Comparison of ENCODE assay signal across 8 cellular contexts in genomic region chr11:46382644-46383403, GRCh38. TPM values are rescaled to one million over a fixed set of nuclear protein-coding genes. Genes with fewer than 3 reads are reported as not detected.
A peak's percentile ranks its signal among the peaks of the same experiment; 100 is the strongest.
DNase-seq lines count a peak whose midpoint lies in the region; ATAC-seq, FAIRE-seq and TF ChIP-seq lines count a peak whose summit lies in the region.

No MANE protein-coding gene starts in this region.

- H3K27ac ChIP-seq in adrenal gland = peak overlapping the region in 1 of 5 donors; percentile 35
- H3K27ac ChIP-seq in keratinocyte (ENCODE audit: control insufficient read depth, insufficient read depth, low read length) = no peak overlapping the region
- H3K27ac ChIP-seq in transverse colon = no peak overlapping the region

- FAIRE-seq in keratinocyte (lab: Jason Lieb, UNC) = no peak

- no peaks in the 10 kb centered on the region for H3K79me2 ChIP-seq in keratinocyte (ENCODE audit: control insufficient read depth, insufficient read depth, low read length)

- H3K36me3 Mint-ChIP-seq in Calu3 (ENCODE audit: insufficient read depth, unreplicated experiment) (peaks cover 27% of the 10 kb centered on the region), IgD-negative memory B cell (peaks cover 2% of the 10 kb centered on the region)

- peak; percentile 40 for TF ChIP-seq CTCF in Calu3 (IDR thresholded peaks at IDR 0.05; ENCODE audit: unreplicated experiment)
- TF ChIP-seq CTCF in adrenal gland (IDR thresholded peaks at IDR 0.05) = peak; percentile 42 to 61 (median 50)
- TF ChIP-seq CTCF in keratinocyte (optimal IDR thresholded peaks at IDR 0.05 in 1 of 3, IDR thresholded peaks at IDR 0.05 in 1 of 3, conservative IDR thresholded peaks at IDR 0.05 in 1 of 3; ENCODE audit: extremely low read depth in 1 of 3, insufficient read depth in 2 of 3, low read length in 3 of 3) = peak; percentile 56 to 72 (median 59)
- peak; percentile 40 to 56 (median 47) for TF ChIP-seq CTCF in transverse colon (IDR thresholded peaks at IDR 0.05)

- no peaks in the 10 kb centered on the region for H4K20me1 ChIP-seq in keratinocyte (ENCODE audit: control insufficient read depth, extremely low read depth, insufficient read depth, low read length)

- DNase-seq in Calu3 (no peak), adrenal gland (peak in 6 of 7 donors; percentile 66 to 85 (median 68)), keratinocyte (ENCODE audit: low read depth, low spot score) (no peak), transverse colon (no peak), NCI-H187 (lab: John Stamatoyannopoulos, UW) (no peak)

- intact Hi-C loops in Calu3 (cut with micrococcal nuclease; ENCODE audit: unreplicated experiment) (no loop called here), adrenal gland (cut with DNase I) (loop anchor here in 1 of 2 donors (10.0 kb wide), 1 partner anchor 222 kb away; no protein-coding TSS in a partner anchor), transverse colon (cut with DNase I; ENCODE audit: low total_unique reads) (no loop called here)

- TF ChIP-seq EP300 in transverse colon (IDR thresholded peaks at IDR 0.05; ENCODE audit: low read depth) = no peak

- H3K4me1 ChIP-seq in adrenal gland (replicated peaks in 1 of 2) (peaks cover 9 to 15% of the 10 kb centered on the region in 2 donors), keratinocyte (ENCODE audit: control insufficient read depth, extremely low read depth, insufficient read depth, low read length) (peaks cover 11% of the 10 kb centered on the region), transverse colon (peaks cover 9 to 47% (median 34%) of the 10 kb centered on the region in 4 donors)

- no peak for ATAC-seq in GM21528 (IDR thresholded peaks at IDR 0.05; ENCODE audit: low FRiP score, unreplicated experiment)
- ATAC-seq in HG03139 (IDR thresholded peaks at IDR 0.05; ENCODE audit: unreplicated experiment) = no peak

- TF ChIP-seq POLR2A in adrenal gland (IDR thresholded peaks at IDR 0.05) = no peak
- no peak for TF ChIP-seq POLR2A in transverse colon (IDR thresholded peaks at IDR 0.05)

- WGBS in adrenal gland, 4 donors = 32 to 56% (median 36%) methylated on average over 5 to 18 of the region's 18 CpGs
- 40% methylated on average over 18 of the region's 18 CpGs; no CpG with 5 or more reads in 1 of the 2 donors for WGBS in transverse colon (ENCODE audit: low coverage in 1 of 2), 2 donors

- no peak overlapping the region for H2AFZ ChIP-seq in keratinocyte (ENCODE audit: control insufficient read depth, low read length)

- no peaks in the 10 kb centered on the region for H3K9me1 ChIP-seq in keratinocyte (ENCODE audit: control insufficient read depth, extremely low read depth, insufficient read depth, low read length)

- H3K9me3 Mint-ChIP-seq in Calu3 (ENCODE audit: low read depth, unreplicated experiment) (no peaks in the 10 kb centered on the region), IgD-negative memory B cell (no peaks in the 10 kb centered on the region)

- dilution Hi-C loops in keratinocyte (cut with MboI; ENCODE audit: extremely low pct_ligation_motif_present, low sequenced_read_pairs) = no loop called here

- CTCF ChIA-PET in Calu3 (lab: Charles Lee) = interaction anchor here (0.6 kb wide), 1 partner anchor 261 kb away, joined by 4 read pairs; no protein-coding TSS in a partner anchor

- H3K4me1 Mint-ChIP-seq in Calu3 (ENCODE audit: low read depth, unreplicated experiment) (peaks cover 11% of the 10 kb centered on the region), IgD-negative memory B cell (peaks cover 0 to 4% (median 0%) of the 10 kb centered on the region in 3 donors)

- no peak overlapping the region for H3K9ac ChIP-seq in keratinocyte (ENCODE audit: control insufficient read depth, extremely low read depth, insufficient read depth, low read length)

- no peaks in the 10 kb centered on the region for H3K36me3 ChIP-seq in adrenal gland (replicated peaks in 1 of 2)
- H3K36me3 ChIP-seq in keratinocyte (ENCODE audit: control insufficient read depth in 2 of 2, extremely low read depth in 1 of 2, insufficient read depth in 2 of 2, low read length in 2 of 2) = peaks cover 0 to 5% of the 10 kb centered on the region in 2 experiments
- H3K36me3 ChIP-seq in transverse colon = no peaks in the 10 kb centered on the region

- H3K9me3 ChIP-seq in adrenal gland (replicated peaks in 1 of 3) (no peaks in the 10 kb centered on the region), keratinocyte (ENCODE audit: control insufficient read depth, low read depth, low read length) (no peaks in the 10 kb centered on the region), transverse colon (no peaks in the 10 kb centered on the region)

- H3K4me3 ChIP-seq in adrenal gland (peak overlapping the region in 1 of 4 donors; percentile 68), keratinocyte (ENCODE audit: control insufficient read depth in 2 of 3, extremely low read depth in 1 of 3, insufficient read depth in 2 of 3, low read depth in 1 of 3, low read length in 3 of 3) (peak overlapping the region in 1 of 3 experiments; percentile 26), transverse colon (peak overlapping the region in 1 of 4 donors; percentile 81)

- H3K27me3 Mint-ChIP-seq in Calu3 (ENCODE audit: unreplicated experiment) (peaks cover 21% of the 10 kb centered on the region), IgD-negative memory B cell (peaks cover 34% of the 10 kb centered on the region)

- in situ Hi-C loops in transverse colon (cut with MboI; ENCODE audit: low pct_ligation_motif_present in 1 of 4, low pct_unique_long_range_greater_than_20kb in 1 of 4, low sequenced_read_pairs in 3 of 4) = loop anchor here in 2 of 4 donors (25.0 kb wide), 1 partner anchor 154 kb away; no protein-coding TSS in a partner anchor

- H3K27ac Mint-ChIP-seq in Calu3 (ENCODE audit: unreplicated experiment) (no peak overlapping the region), IgD-negative memory B cell (no peak overlapping the region)

- peak overlapping the region; percentile 82 for H3K4me2 ChIP-seq in keratinocyte (ENCODE audit: control insufficient read depth, extremely low read depth, insufficient read depth, low read depth, low read length)

- H3K27me3 ChIP-seq in adrenal gland (no peaks in the 10 kb centered on the region), keratinocyte (ENCODE audit: control insufficient read depth, extremely low read depth, insufficient read depth, low read length) (peaks cover 20% of the 10 kb centered on the region), transverse colon (peaks cover 45% of the 10 kb centered on the region)

- H3K4me3 Mint-ChIP-seq in Calu3 (ENCODE audit: low read depth, unreplicated experiment) (peak overlapping the region; percentile 77), IgD-negative memory B cell (peak overlapping the region in 3 of 4 donors; percentile 24 to 70 (median 66))

- no TSS peak for BruUV-seq in Calu3 (replicated peaks; lab: Mats Ljungman, UMichigan)

RNA-seq across cellular contexts. Expression of gene MDK, which starts 1.4 kb away (rescaled TPM):
- total RNA-seq in Calu3 (2022) = 74.9 and 139 TPM in 2 replicates
- polyA plus RNA-seq in IgD-negative memory B cell = 0.60 TPM
- 100 to 1,000 TPM in 6 of 8 donors, 10 to 100 TPM in 2; 73.4 to 358 (median 128) TPM for total RNA-seq in adrenal gland
- polyA plus RNA-seq in adrenal gland = 100 to 1,000 TPM in 1 of 3 donors, 10 to 100 TPM in 2; 88.8 to 128 (median 94.0) TPM
- polyA plus RNA-seq in keratinocyte = 5.4 to 8.8 TPM (median 6.5 TPM) in 3 replicates
- polyA plus RNA-seq in keratinocyte (2011; ENCODE audit: low read depth) = 3.9 TPM
- 8.3 and 14.2 TPM in 2 replicates for polyA plus RNA-seq in keratinocyte (2011; cell fraction: cytosol; rRNA removed)
- 6.0 and 10.3 TPM in 2 replicates for polyA plus RNA-seq in keratinocyte (2011; cell fraction: nucleus; rRNA removed)
- polyA plus RNA-seq in keratinocyte (2012; ENCODE audit: low replicate concordance) = 6.6 and 8.0 TPM in 2 replicates
- 1.2 to 4.6 TPM (median 1.5 TPM) in 3 replicates for polyA minus RNA-seq in keratinocyte
- 7.7 TPM for polyA minus RNA-seq in keratinocyte (2011; cell fraction: cytosol; rRNA and poly(A)+ RNA removed)
- 1.3 and 1.5 TPM in 2 replicates for polyA minus RNA-seq in keratinocyte (2011; cell fraction: nucleus; rRNA and poly(A)+ RNA removed)
- 100 to 1,000 TPM in 3 of 4 donors, 10 to 100 TPM in 1; 34.4 to 309 (median 180) TPM for total RNA-seq in transverse colon

RNA-seq across cellular contexts. Expression of gene CHRM4, which starts 8.8 kb away (rescaled TPM):
- total RNA-seq in Calu3 (2022) (not detected in 2 replicates), adrenal gland (under 1 TPM in 3 of 8 donors, not detected in 5; 0.14 to 0.81 (median 0.51) TPM), transverse colon (1 to 10 TPM in 1 of 4 donors, under 1 TPM in 1, not detected in 2; 0.82 to 3.3 TPM)
- polyA plus RNA-seq in IgD-negative memory B cell (0.29 TPM), adrenal gland (under 1 TPM in 2 of 3 donors, not detected in 1; 0.32 to 0.38 TPM), keratinocyte (0.06 TPM in 1 of 3 replicates, not detected in the others)
- not detected for polyA plus RNA-seq in keratinocyte (2011; ENCODE audit: low read depth)
- polyA plus RNA-seq in keratinocyte (2011; cell fraction: cytosol; rRNA removed) = not detected in 2 replicates
- 0.10 and 0.21 TPM in 2 replicates for polyA plus RNA-seq in keratinocyte (2011; cell fraction: nucleus; rRNA removed)
- 0.17 TPM in 1 of 2 replicates, not detected in the other for polyA plus RNA-seq in keratinocyte (2012; ENCODE audit: low replicate concordance)
- polyA minus RNA-seq in keratinocyte = 0.42 TPM in 1 of 3 replicates, not detected in the others
- polyA minus RNA-seq in keratinocyte (2011; cell fraction: cytosol; rRNA and poly(A)+ RNA removed) = not detected
- 0.42 TPM in 1 of 2 replicates, not detected in the other for polyA minus RNA-seq in keratinocyte (2011; cell fraction: nucleus; rRNA and poly(A)+ RNA removed)

RNA-seq across cellular contexts. Expression of gene DGKZ, which starts 35.6 kb away (rescaled TPM):
- 38.0 and 40.2 TPM in 2 replicates for total RNA-seq in Calu3 (2022)
- polyA plus RNA-seq in IgD-negative memory B cell = 9.0 TPM
- 10 to 100 TPM; 32.6 to 63.4 (median 44.0) TPM for total RNA-seq in adrenal gland
- 100 to 1,000 TPM in 1 of 3 donors, 10 to 100 TPM in 2; 12.4 to 160 (median 57.0) TPM for polyA plus RNA-seq in adrenal gland
- polyA plus RNA-seq in keratinocyte = 23.3 to 43.9 TPM (median 39.1 TPM) in 3 replicates
- 31.5 TPM for polyA plus RNA-seq in keratinocyte (2011; ENCODE audit: low read depth)
- polyA plus RNA-seq in keratinocyte (2011; cell fraction: cytosol; rRNA removed) = 22.4 and 46.3 TPM in 2 replicates
- polyA plus RNA-seq in keratinocyte (2011; cell fraction: nucleus; rRNA removed) = 69.8 and 91.7 TPM in 2 replicates
- 25.8 and 54.2 TPM in 2 replicates for polyA plus RNA-seq in keratinocyte (2012; ENCODE audit: low replicate concordance)
- polyA minus RNA-seq in keratinocyte = 40.2 to 144 TPM (median 43.0 TPM) in 3 replicates
- 107 TPM for polyA minus RNA-seq in keratinocyte (2011; cell fraction: cytosol; rRNA and poly(A)+ RNA removed)
- polyA minus RNA-seq in keratinocyte (2011; cell fraction: nucleus; rRNA and poly(A)+ RNA removed) = 46.5 and 51.3 TPM in 2 replicates
- 100 to 1,000 TPM in 1 of 4 donors, 10 to 100 TPM in 3; 56.4 to 105 (median 67.7) TPM for total RNA-seq in transverse colon

Comparison
In these comparisons a context has a peak if more than half of its experiments do, and no peak if none do; other contexts are left out.
1. DNase-seq: peak in adrenal gland (6 of 7); none in Calu3 (single experiment), keratinocyte (single experiment), transverse colon (single experiment) and NCI-H187 (0 of 2).
2. Peak in every context shown above with its lines, with median percentiles within 50 percentile points of each other: CTCF ChIP-seq.